ENCODE assay signal across 1 cellular context in the genomic region with DNA sequence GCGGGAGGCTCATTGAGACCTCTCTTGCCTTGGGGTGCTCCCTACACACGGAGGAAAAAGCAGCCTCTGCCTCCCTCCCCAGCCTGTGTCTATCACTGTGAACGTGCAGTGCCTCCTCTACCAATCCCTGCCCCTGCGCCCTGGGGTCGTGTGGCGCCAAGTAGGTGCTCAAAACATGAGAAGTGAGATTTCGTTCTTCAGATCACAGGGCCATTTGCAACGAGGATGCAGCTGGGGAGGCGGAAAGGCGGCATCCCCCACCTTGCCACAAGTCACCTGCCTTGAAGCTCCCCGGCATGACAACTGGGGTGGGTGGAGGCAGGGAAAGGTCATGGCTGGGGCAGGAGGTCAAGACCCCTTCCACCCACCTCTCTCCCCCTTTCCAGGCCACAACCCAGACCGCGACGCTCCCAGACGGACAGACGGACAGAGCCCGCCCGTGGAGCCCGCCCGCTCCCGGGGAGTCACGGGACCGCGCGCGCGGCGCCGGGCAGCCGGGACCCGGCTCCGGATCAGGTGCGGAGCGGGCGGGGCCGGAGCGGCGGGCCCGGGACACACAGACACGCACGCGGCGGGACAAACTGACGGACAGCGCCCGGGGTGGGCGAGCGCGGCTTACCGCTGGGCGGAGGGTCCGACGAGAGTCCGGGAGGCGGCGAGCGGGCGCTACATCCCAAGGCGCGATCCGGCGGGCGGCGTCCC.
TF ChIP-seq lines count a peak whose summit lies in the region.

No MANE protein-coding gene starts in this region.

TF ChIP-seq in HEK293, 187 proteins besides CTCF, POLR2A, EP300 and RAD21 (continued from another document and continues in another):
- TF ChIP-seq, protein P1, sequence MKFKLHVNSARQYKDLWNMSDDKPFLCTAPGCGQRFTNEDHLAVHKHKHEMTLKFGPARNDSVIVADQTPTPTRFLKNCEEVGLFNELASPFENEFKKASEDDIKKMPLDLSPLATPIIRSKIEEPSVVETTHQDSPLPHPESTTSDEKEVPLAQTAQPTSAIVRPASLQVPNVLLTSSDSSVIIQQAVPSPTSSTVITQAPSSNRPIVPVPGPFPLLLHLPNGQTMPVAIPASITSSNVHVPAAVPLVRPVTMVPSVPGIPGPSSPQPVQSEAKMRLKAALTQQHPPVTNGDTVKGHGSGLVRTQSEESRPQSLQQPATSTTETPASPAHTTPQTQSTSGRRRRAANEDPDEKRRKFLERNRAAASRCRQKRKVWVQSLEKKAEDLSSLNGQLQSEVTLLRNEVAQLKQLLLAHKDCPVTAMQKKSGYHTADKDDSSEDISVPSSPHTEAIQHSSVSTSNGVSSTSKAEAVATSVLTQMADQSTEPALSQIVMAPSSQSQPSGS (tag by site-specific recombination; IDR thresholded peaks at IDR 0.05; ENCODE audit: low read depth), result no peak
- TF ChIP-seq, protein P2, sequence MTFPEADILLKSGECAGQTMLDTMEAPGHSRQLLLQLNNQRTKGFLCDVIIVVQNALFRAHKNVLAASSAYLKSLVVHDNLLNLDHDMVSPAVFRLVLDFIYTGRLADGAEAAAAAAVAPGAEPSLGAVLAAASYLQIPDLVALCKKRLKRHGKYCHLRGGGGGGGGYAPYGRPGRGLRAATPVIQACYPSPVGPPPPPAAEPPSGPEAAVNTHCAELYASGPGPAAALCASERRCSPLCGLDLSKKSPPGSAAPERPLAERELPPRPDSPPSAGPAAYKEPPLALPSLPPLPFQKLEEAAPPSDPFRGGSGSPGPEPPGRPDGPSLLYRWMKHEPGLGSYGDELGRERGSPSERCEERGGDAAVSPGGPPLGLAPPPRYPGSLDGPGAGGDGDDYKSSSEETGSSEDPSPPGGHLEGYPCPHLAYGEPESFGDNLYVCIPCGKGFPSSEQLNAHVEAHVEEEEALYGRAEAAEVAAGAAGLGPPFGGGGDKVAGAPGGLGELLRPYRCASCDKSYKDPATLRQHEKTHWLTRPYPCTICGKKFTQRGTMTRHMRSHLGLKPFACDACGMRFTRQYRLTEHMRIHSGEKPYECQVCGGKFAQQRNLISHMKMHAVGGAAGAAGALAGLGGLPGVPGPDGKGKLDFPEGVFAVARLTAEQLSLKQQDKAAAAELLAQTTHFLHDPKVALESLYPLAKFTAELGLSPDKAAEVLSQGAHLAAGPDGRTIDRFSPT (tag by site-specific recombination; IDR thresholded peaks at IDR 0.05), result peak; percentile 89
- TF ChIP-seq ZNF596 (tag by site-specific recombination; IDR thresholded peaks at IDR 0.05) (no peak), ZNF10 (tag by site-specific recombination; IDR thresholded peaks at IDR 0.05) (no peak), ZNF274 (IDR thresholded peaks at IDR 0.05; ENCODE audit: low read length) (no peak), ZNF274 (tag by site-specific recombination; IDR thresholded peaks at IDR 0.05; ENCODE audit: borderline replicate concordance) (no peak), ZIC2 (tag by site-specific recombination; IDR thresholded peaks at IDR 0.05) (no peak), ZNF510 (tag by site-specific recombination; IDR thresholded peaks at IDR 0.05; ENCODE audit: insufficient replicate concordance) (no peak), ZNF24 (tag by site-specific recombination; IDR thresholded peaks at IDR 0.05) (no peak), ZNF571 (tag by site-specific recombination; IDR thresholded peaks at IDR 0.05) (no peak), FEZF1 (tag by site-specific recombination; IDR thresholded peaks at IDR 0.05) (no peak), ZNF23 (tag by site-specific recombination; IDR thresholded peaks at IDR 0.05; ENCODE audit: borderline replicate concordance) (no peak), ZNF354C (tag by site-specific recombination; IDR thresholded peaks at IDR 0.05; ENCODE audit: borderline replicate concordance, low read depth) (no peak), ZNF660 (tag by site-specific recombination; IDR thresholded peaks at IDR 0.05) (0 out of 2 replicates have a peak, but pooled peaks have one; percentile 21), KLF10 (tag by site-specific recombination; IDR thresholded peaks at IDR 0.05) (0 out of 2 replicates have a peak, but pooled peaks have one; percentile 19), ZNF146 (tag by site-specific recombination; IDR thresholded peaks at IDR 0.05) (no peak), ZNF155 (tag by site-specific recombination; IDR thresholded peaks at IDR 0.05) (no peak), ZNF175 (tag by site-specific recombination; IDR thresholded peaks at IDR 0.05) (no peak), ZNF707 (tag by site-specific recombination; IDR thresholded peaks at IDR 0.05) (no peak), ZNF843 (tag by site-specific recombination; IDR thresholded peaks at IDR 0.05) (no peak), KLF1 (tag by site-specific recombination; IDR thresholded peaks at IDR 0.05) (peak; percentile 33; the same call in 1 of the 2 replicates), ZNF629 (tag by site-specific recombination; IDR thresholded peaks at IDR 0.05) (no peak), ZBTB17 (tag by site-specific recombination; IDR thresholded peaks at IDR 0.05) (0 out of 2 replicates have a peak, but pooled peaks have one; percentile 11), SALL2 (tag by site-specific recombination; IDR thresholded peaks at IDR 0.05; ENCODE audit: borderline replicate concordance) (no peak), ZNF140 (tag by site-specific recombination; IDR thresholded peaks at IDR 0.05) (no peak), ZNF701 (tag by site-specific recombination; IDR thresholded peaks at IDR 0.05) (no peak), ZNF132 (tag by site-specific recombination; IDR thresholded peaks at IDR 0.05; ENCODE audit: borderline replicate concordance) (no peak), GLIS1 (tag by site-specific recombination; IDR thresholded peaks at IDR 0.05) (peak; percentile 27; the same call in 1 of the 2 replicates), ZNF792 (tag by site-specific recombination; IDR thresholded peaks at IDR 0.05) (no peak), ZBTB8A (tag by site-specific recombination; IDR thresholded peaks at IDR 0.05) (peak; percentile 29; the same call in 1 of the 2 replicates), EGR2 (tag by site-specific recombination; IDR thresholded peaks at IDR 0.05; ENCODE audit: low read depth) (peak; percentile 35), ZFP69B (tag by site-specific recombination; IDR thresholded peaks at IDR 0.05) (no peak), ZNF561 (tag by site-specific recombination; IDR thresholded peaks at IDR 0.05; ENCODE audit: borderline replicate concordance) (no peak), ZBTB1 (tag by site-specific recombination; IDR thresholded peaks at IDR 0.05) (no peak), ZNF664 (tag by site-specific recombination; IDR thresholded peaks at IDR 0.05) (no peak), ZNF239 (tag by site-specific recombination; IDR thresholded peaks at IDR 0.05) (no peak)
- TF ChIP-seq, protein P3, sequence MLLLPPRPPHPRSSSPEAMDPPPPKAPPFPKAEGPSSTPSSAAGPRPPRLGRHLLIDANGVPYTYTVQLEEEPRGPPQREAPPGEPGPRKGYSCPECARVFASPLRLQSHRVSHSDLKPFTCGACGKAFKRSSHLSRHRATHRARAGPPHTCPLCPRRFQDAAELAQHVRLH (tag by site-specific recombination; IDR thresholded peaks at IDR 0.05), result no peak
- TF ChIP-seq, protein P4, sequence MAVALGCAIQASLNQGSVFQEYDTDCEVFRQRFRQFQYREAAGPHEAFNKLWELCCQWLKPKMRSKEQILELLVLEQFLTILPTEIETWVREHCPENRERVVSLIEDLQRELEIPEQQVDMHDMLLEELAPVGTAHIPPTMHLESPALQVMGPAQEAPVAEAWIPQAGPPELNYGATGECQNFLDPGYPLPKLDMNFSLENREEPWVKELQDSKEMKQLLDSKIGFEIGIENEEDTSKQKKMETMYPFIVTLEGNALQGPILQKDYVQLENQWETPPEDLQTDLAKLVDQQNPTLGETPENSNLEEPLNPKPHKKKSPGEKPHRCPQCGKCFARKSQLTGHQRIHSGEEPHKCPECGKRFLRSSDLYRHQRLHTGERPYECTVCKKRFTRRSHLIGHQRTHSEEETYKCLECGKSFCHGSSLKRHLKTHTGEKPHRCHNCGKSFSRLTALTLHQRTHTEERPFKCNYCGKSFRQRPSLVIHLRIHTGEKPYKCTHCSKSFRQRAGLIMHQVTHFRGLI (tag by site-specific recombination; IDR thresholded peaks at IDR 0.05), result no peak
- TF ChIP-seq, protein P5, sequence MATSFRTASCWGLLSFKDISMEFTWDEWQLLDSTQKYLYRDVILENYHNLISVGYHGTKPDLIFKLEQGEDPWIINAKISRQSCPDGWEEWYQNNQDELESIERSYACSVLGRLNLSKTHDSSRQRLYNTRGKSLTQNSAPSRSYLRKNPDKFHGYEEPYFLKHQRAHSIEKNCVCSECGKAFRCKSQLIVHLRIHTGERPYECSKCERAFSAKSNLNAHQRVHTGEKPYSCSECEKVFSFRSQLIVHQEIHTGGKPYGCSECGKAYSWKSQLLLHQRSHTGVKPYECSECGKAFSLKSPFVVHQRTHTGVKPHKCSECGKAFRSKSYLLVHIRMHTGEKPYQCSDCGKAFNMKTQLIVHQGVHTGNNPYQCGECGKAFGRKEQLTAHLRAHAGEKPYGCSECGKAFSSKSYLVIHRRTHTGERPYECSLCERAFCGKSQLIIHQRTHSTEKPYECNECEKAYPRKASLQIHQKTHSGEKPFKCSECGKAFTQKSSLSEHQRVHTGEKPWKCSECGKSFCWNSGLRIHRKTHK (tag by site-specific recombination; IDR thresholded peaks at IDR 0.05), result no peak
- TF ChIP-seq, protein P6, sequence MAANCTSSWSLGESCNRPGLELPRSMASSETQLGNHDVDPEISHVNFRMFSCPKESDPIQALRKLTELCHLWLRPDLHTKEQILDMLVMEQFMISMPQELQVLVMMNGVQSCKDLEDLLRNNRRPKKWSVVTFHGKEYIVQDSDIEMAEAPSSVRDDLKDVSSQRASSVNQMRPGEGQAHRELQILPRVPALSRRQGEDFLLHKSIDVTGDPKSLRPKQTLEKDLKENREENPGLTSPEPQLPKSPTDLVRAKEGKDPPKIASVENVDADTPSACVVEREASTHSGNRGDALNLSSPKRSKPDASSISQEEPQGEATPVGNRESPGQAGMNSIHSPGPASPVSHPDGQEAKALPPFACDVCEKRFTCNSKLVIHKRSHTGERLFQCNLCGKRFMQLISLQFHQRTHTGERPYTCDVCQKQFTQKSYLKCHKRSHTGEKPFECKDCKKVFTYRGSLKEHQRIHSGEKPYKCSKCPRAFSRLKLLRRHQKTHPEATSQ (tag by site-specific recombination; IDR thresholded peaks at IDR 0.05), result no peak
- TF ChIP-seq, protein P7, sequence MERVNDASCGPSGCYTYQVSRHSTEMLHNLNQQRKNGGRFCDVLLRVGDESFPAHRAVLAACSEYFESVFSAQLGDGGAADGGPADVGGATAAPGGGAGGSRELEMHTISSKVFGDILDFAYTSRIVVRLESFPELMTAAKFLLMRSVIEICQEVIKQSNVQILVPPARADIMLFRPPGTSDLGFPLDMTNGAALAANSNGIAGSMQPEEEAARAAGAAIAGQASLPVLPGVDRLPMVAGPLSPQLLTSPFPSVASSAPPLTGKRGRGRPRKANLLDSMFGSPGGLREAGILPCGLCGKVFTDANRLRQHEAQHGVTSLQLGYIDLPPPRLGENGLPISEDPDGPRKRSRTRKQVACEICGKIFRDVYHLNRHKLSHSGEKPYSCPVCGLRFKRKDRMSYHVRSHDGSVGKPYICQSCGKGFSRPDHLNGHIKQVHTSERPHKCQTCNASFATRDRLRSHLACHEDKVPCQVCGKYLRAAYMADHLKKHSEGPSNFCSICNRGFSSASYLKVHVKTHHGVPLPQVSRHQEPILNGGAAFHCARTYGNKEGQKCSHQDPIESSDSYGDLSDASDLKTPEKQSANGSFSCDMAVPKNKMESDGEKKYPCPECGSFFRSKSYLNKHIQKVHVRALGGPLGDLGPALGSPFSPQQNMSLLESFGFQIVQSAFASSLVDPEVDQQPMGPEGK (tag by site-specific recombination; IDR thresholded peaks at IDR 0.05), result peak; percentile 63
- TF ChIP-seq, protein P8, sequence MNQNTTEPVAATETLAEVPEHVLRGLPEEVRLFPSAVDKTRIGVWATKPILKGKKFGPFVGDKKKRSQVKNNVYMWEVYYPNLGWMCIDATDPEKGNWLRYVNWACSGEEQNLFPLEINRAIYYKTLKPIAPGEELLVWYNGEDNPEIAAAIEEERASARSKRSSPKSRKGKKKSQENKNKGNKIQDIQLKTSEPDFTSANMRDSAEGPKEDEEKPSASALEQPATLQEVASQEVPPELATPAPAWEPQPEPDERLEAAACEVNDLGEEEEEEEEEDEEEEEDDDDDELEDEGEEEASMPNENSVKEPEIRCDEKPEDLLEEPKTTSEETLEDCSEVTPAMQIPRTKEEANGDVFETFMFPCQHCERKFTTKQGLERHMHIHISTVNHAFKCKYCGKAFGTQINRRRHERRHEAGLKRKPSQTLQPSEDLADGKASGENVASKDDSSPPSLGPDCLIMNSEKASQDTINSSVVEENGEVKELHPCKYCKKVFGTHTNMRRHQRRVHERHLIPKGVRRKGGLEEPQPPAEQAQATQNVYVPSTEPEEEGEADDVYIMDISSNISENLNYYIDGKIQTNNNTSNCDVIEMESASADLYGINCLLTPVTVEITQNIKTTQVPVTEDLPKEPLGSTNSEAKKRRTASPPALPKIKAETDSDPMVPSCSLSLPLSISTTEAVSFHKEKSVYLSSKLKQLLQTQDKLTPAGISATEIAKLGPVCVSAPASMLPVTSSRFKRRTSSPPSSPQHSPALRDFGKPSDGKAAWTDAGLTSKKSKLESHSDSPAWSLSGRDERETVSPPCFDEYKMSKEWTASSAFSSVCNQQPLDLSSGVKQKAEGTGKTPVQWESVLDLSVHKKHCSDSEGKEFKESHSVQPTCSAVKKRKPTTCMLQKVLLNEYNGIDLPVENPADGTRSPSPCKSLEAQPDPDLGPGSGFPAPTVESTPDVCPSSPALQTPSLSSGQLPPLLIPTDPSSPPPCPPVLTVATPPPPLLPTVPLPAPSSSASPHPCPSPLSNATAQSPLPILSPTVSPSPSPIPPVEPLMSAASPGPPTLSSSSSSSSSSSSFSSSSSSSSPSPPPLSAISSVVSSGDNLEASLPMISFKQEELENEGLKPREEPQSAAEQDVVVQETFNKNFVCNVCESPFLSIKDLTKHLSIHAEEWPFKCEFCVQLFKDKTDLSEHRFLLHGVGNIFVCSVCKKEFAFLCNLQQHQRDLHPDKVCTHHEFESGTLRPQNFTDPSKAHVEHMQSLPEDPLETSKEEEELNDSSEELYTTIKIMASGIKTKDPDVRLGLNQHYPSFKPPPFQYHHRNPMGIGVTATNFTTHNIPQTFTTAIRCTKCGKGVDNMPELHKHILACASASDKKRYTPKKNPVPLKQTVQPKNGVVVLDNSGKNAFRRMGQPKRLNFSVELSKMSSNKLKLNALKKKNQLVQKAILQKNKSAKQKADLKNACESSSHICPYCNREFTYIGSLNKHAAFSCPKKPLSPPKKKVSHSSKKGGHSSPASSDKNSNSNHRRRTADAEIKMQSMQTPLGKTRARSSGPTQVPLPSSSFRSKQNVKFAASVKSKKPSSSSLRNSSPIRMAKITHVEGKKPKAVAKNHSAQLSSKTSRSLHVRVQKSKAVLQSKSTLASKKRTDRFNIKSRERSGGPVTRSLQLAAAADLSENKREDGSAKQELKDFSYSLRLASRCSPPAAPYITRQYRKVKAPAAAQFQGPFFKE (tag by site-specific recombination; IDR thresholded peaks at IDR 0.05; ENCODE audit: borderline replicate concordance), result no peak
- TF ChIP-seq, protein P9, sequence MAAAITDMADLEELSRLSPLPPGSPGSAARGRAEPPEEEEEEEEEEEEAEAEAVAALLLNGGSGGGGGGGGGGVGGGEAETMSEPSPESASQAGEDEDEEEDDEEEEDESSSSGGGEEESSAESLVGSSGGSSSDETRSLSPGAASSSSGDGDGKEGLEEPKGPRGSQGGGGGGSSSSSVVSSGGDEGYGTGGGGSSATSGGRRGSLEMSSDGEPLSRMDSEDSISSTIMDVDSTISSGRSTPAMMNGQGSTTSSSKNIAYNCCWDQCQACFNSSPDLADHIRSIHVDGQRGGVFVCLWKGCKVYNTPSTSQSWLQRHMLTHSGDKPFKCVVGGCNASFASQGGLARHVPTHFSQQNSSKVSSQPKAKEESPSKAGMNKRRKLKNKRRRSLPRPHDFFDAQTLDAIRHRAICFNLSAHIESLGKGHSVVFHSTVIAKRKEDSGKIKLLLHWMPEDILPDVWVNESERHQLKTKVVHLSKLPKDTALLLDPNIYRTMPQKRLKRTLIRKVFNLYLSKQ (tag by site-specific recombination; IDR thresholded peaks at IDR 0.05; ENCODE audit: borderline replicate concordance), result no peak
